19 cellular contexts compared by ENCODE assay signal in the genomic region with DNA sequence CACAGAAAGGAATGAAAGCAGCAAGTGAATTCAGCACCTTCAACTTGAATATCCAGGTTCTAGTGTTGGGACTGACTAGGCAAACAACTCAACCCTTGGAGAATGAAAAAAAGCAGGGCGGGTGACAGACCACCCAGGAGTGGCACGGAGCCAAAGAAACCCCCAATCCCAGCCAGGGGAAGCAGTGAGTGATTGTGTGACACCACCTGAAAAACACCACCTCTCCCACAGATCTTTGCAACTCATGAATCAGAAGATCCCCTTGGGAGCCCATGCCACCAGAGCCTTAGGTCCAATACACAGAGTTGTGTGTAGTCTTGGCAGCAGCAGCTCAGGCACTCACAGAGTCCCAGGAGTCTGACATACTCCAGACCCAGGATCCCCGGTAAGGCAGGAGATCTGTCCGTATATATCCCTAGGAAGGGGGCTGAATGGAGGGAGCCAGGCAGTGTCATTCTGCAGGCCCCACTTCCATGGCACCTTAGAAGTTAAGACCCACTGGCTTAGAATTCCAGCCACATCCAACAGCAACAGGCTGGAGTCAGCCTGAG. TPM values are rescaled to one million over a fixed set of nuclear protein-coding genes. Genes with fewer than 3 reads are reported as not detected.
DNase-seq lines count a peak whose midpoint lies in the region; ATAC-seq and TF ChIP-seq lines count a peak whose summit lies in the region.
"Had no signal": no experiment of that assay in that cellular context is flagged by ENCODE, and none has a peak within 500 bp of the region (broad histone marks: within the 10 kb centered on the region; RNA-seq: fewer than 3 reads in every experiment).

No MANE protein-coding gene starts in this region.

- no peaks in the 10 kb centered on the region for H3K27me3 ChIP-seq in SJSA1 (replicated peaks)
- no peaks in the 10 kb centered on the region for H3K27me3 ChIP-seq in smooth muscle cell (ENCODE audit: low read depth)
- peaks cover 4% of the 10 kb centered on the region for H3K27me3 ChIP-seq in upper lobe of right lung

- TF ChIP-seq CTCF in smooth muscle cell (IDR thresholded peaks at IDR 0.05; ENCODE audit: borderline replicate concordance, insufficient read depth, poor library complexity, severe bottlenecking) (no peak), upper lobe of right lung (IDR thresholded peaks at IDR 0.05) (no peak)

- H3K4me3 ChIP-seq in SJSA1 (no peak overlapping the region), mesodermal cell (ENCODE audit: extremely low read depth, insufficient read depth, low read length, poor library complexity, severe bottlenecking) (no peak overlapping the region), smooth muscle cell (no peak overlapping the region), upper lobe of right lung (no peak overlapping the region)

- WGBS in mesodermal cell (ENCODE audit: insufficient coverage in 2 of 2), 2 experiments: 90% methylated on average over 3 of the region's 4 CpGs; no CpG with 5 or more reads in 1 of the 2 experiments
- 65% methylated on average over 4 of the region's 4 CpGs for WGBS in smooth muscle cell (ENCODE audit: low lambda C conversion rate)

- H3F3A ChIP-seq in smooth muscle cell (ENCODE audit: low read depth): no peaks in the 10 kb centered on the region

- H2AFZ ChIP-seq in smooth muscle cell (ENCODE audit: low read depth): no peak overlapping the region

- no peak overlapping the region for H3K9ac ChIP-seq in smooth muscle cell (ENCODE audit: low read depth)

- peak overlapping the region; percentile 43 for H3K4me2 ChIP-seq in smooth muscle cell

- no peaks in the 10 kb centered on the region for H4K20me1 ChIP-seq in smooth muscle cell (ENCODE audit: low read depth)

- no peaks in the 10 kb centered on the region for H3K36me3 ChIP-seq in SJSA1
- no peaks in the 10 kb centered on the region for H3K36me3 ChIP-seq in mesodermal cell (ENCODE audit: control insufficient read depth, insufficient read depth, low read length)
- no peaks in the 10 kb centered on the region for H3K36me3 ChIP-seq in smooth muscle cell (ENCODE audit: low read depth)
- no peaks in the 10 kb centered on the region for H3K36me3 ChIP-seq in upper lobe of right lung
- H3K36me3 ChIP-seq: BE2C had no signal

- H3K9me3 ChIP-seq in SJSA1 (replicated peaks) (no peaks in the 10 kb centered on the region), mesodermal cell (ENCODE audit: control insufficient read depth, low read length) (no peaks in the 10 kb centered on the region), smooth muscle cell (replicated peaks; ENCODE audit: low read depth) (no peaks in the 10 kb centered on the region), upper lobe of right lung (no peaks in the 10 kb centered on the region)
- H3K9me3 ChIP-seq: BE2C had no signal

- H3K4me1 ChIP-seq in SJSA1 (replicated peaks) (peaks cover 23% of the 10 kb centered on the region), mesodermal cell (ENCODE audit: control insufficient read depth, insufficient read depth, low read length, poor library complexity, severe bottlenecking) (peaks cover 4% of the 10 kb centered on the region), smooth muscle cell (ENCODE audit: low read depth) (no peaks in the 10 kb centered on the region), upper lobe of right lung (no peaks in the 10 kb centered on the region)
- H3K4me1 ChIP-seq: BE2C had no signal

- intact Hi-C loops in upper lobe of right lung (cut with DNase I): no loop called here

- H3K79me2 ChIP-seq in smooth muscle cell (ENCODE audit: low read depth): no peaks in the 10 kb centered on the region

- H3K27ac ChIP-seq in SJSA1 (peak overlapping the region; percentile 18), mesodermal cell (ENCODE audit: low read depth, low read length, severe bottlenecking) (peak overlapping the region; percentile 36), smooth muscle cell (ENCODE audit: low read depth) (peak overlapping the region; percentile 48), upper lobe of right lung (no peak overlapping the region)

- DNase-seq in SJSA1 (ENCODE audit: low read depth in 1 of 2, low spot score in 2 of 2): peak; percentile 59 to 65
- no peak for DNase-seq in smooth muscle cell (lab: John Stamatoyannopoulos, UW; ENCODE audit: unreplicated experiment)
- no peak for DNase-seq in T-helper 9 cell
- no peak for DNase-seq in upper lobe of right lung
- DNase-seq: ACHN; BE2C; C1 segment of cervical spinal cord; CD4-positive, CD25-positive, alpha-beta regulatory T cell; CD8-positive, alpha-beta memory T cell; COR-L47; DMS 273 treated with DMSO at 0.1 percent for 48 hours; DMS53; DND-41; EL; GOT3; H9 had no signal

- ATAC-seq in HG02678 (IDR thresholded peaks at IDR 0.05; ENCODE audit: unreplicated experiment) (no peak), upper lobe of right lung (no peak)
- ATAC-seq: HepG2 had no signal

RNA-seq across cellular contexts. Expression of a gene that starts 22.1 kb away (rescaled TPM):
- total RNA-seq in SJSA1 (2014; rRNA removed; shearing (Covaris generic)): 0.44 and 0.66 TPM in 2 replicates
- 10.1 TPM for polyA plus RNA-seq in mesodermal cell (2013, experiment 1 of 2)
- polyA plus RNA-seq in mesodermal cell (2013, experiment 2 of 2): 9.2 TPM
- 15.7 and 16.7 TPM in 2 replicates for total RNA-seq in smooth muscle cell
- polyA plus RNA-seq in smooth muscle cell: 16.3 and 21.7 TPM in 2 replicates
- total RNA-seq in upper lobe of right lung: 5.5 TPM
- total RNA-seq: CD8-positive, alpha-beta memory T cell; HepG2 had no signal
- polyA plus RNA-seq: CD4-positive, CD25-positive, alpha-beta regulatory T cell; HepG2 had no signal

Comparison
In these comparisons a context has a peak if more than half of its experiments do, and no peak if none do; other contexts are left out.
1. DNase-seq: peak in SJSA1 (2 of 2); none in smooth muscle cell (single experiment), T-helper 9 cell (single experiment) and upper lobe of right lung (single experiment).